8 cellular contexts compared by ENCODE assay signal in the genomic region with DNA sequence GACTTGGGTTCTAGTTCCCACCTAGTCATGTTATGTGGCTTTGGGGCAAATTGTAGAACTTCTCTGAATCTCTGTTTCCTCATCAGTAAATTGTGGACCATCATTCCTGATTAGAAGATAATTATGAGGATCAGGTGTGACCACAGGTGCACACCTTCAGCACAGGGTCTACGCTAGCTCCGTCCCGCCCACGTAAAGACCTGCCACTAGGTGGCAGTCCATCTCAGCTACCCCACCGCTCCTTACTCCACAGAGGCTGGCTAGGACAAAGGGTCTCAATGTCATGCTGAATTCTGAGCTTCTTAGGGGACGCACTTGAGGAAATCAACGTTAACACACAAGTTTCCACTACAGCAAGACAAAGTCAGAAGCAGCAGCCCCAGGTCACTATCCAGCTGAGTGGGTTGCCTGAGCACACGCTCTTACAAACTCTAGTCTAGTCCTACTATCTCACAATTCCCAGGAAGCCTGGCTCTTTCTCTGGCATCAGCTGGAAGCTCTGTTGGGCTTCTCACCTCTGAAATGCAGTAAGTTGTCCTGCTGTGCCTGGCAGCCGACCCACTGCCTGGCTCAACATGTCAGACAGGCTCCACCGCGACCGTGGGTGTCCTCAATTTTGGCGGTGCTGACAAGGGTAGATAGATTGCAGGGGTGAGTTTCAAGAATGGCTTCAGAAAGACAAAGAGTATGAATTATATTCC.
DNase-seq lines count a peak whose midpoint lies in the region; ATAC-seq and TF ChIP-seq lines count a peak whose summit lies in the region.

No MANE protein-coding gene starts in this region.

- H3K4me2 ChIP-seq in DOHH2 (ENCODE audit: low read length), result no peak overlapping the region

- H3K36me3 ChIP-seq in DOHH2 (ENCODE audit: control insufficient read depth, low read length), result peaks cover 18% of the 10 kb centered on the region

- no peak for ATAC-seq in GM21447 (IDR thresholded peaks at IDR 0.05; ENCODE audit: unreplicated experiment)
- no peak for ATAC-seq in HG03520 (IDR thresholded peaks at IDR 0.05; ENCODE audit: unreplicated experiment)

- H3K4me1 ChIP-seq in DOHH2 (ENCODE audit: control insufficient read depth, low read length), result peaks cover 38% of the 10 kb centered on the region

- H3K27me3 ChIP-seq in DOHH2 (ENCODE audit: control insufficient read depth, low read length), result no peaks in the 10 kb centered on the region

- no peaks in the 10 kb centered on the region for H3K9me3 ChIP-seq in DOHH2 (ENCODE audit: control insufficient read depth, insufficient read depth, low read length)

- H4K20me1 ChIP-seq in DOHH2 (ENCODE audit: control insufficient read depth, insufficient read depth, low read depth, low read length), result peaks cover 4% of the 10 kb centered on the region; the same call in 1 of the 2 replicates

- peaks cover 29% of the 10 kb centered on the region for H3K79me2 ChIP-seq in DOHH2 (ENCODE audit: control insufficient read depth, low read length)

- no peak overlapping the region for H3K27ac ChIP-seq in DOHH2 (ENCODE audit: low read depth, low read length)

- peaks cover 21% of the 10 kb centered on the region for H3F3A ChIP-seq in DOHH2 (ENCODE audit: control insufficient read depth, insufficient read depth)

- DNase-seq in KBM-7 (peak; percentile 72), T-helper 2 cell (peak; percentile 36 to 65 (median 46)), astrocyte of the spinal cord (ENCODE audit: low read depth, low spot score) (no peak), kidney glomerular epithelial cell (lab: John Stamatoyannopoulos, UW) (peak; percentile 28)
- DNase-seq in stimulated activated CD8-positive, alpha-beta memory T cell treated with anti-CD3 and anti-CD28 coated beads, Interleukin-4, amount 100 ng/mL, for 48 hours, result peak; percentile 77

- no peak overlapping the region for H3K4me3 ChIP-seq in DOHH2 (ENCODE audit: low read length)
- no peak overlapping the region for H3K4me3 ChIP-seq in astrocyte of the spinal cord (ENCODE audit: low read depth, low read length)

- H3K9me2 ChIP-seq in DOHH2 (replicated peaks; ENCODE audit: control insufficient read depth, low read length), result no peaks in the 10 kb centered on the region

- peak; percentile 99 for TF ChIP-seq CTCF in DOHH2 (IDR thresholded peaks at IDR 0.05; ENCODE audit: low read depth, low read length, poor library complexity, severe bottlenecking)
- peak; percentile 72 for TF ChIP-seq CTCF in astrocyte of the spinal cord (IDR thresholded peaks at IDR 0.05; ENCODE audit: low read depth, low read length)

- in situ Hi-C loops in KBM-7 (cut with MboI; ENCODE audit: low pct_unique_long_range_greater_than_20kb, low sequenced_read_pairs) (no loop called here), astrocyte of the spinal cord (cut with HindIII; ENCODE audit: low sequenced_read_pairs) (no loop called here)
